ENCODE assay signal across 12 cellular contexts in genomic region chr12:6644903-6645302, GRCh38. TPM values are rescaled to one million over a fixed set of nuclear protein-coding genes. Genes with fewer than 3 reads are reported as not detected.
DNase-seq lines count a peak whose midpoint lies in the region; ATAC-seq and TF ChIP-seq lines count a peak whose summit lies in the region.
"Had no signal": no experiment of that assay in that cellular context is flagged by ENCODE, and none has a peak within 500 bp of the region (broad histone marks: within the 10 kb centered on the region; RNA-seq: fewer than 3 reads in every experiment).

No MANE protein-coding gene starts in this region.

- H3K27ac ChIP-seq in RWPE2 (ENCODE audit: poor library complexity, severe bottlenecking) (no peak overlapping the region), right cardiac atrium (ENCODE audit: low read length) (no peak overlapping the region), spleen (peak overlapping the region; percentile 27 to 83 (median 66))
- H3K27ac ChIP-seq: A549 had no signal

- no peaks in the 10 kb centered on the region for H3K27me3 ChIP-seq in RWPE2 (ENCODE audit: insufficient read depth, poor library complexity, severe bottlenecking)
- no peaks in the 10 kb centered on the region for H3K27me3 ChIP-seq in right cardiac atrium (ENCODE audit: control insufficient read depth, insufficient read depth)
- no peaks in the 10 kb centered on the region for H3K27me3 ChIP-seq in spleen (replicated peaks in 1 of 7)

- H3K4me1 ChIP-seq in RWPE2 (ENCODE audit: insufficient read depth, poor library complexity, severe bottlenecking) (no peaks in the 10 kb centered on the region), right cardiac atrium (ENCODE audit: control insufficient read depth, insufficient read depth, low read length) (no peaks in the 10 kb centered on the region), spleen (peaks cover 17 to 61% (median 38%) of the 10 kb centered on the region in 6 donors)
- H3K4me1 ChIP-seq: A549 had no signal

- H3K4me3 ChIP-seq in RWPE2 (ENCODE audit: severe bottlenecking) (no peak overlapping the region), right cardiac atrium (ENCODE audit: low read length) (no peak overlapping the region), spleen (peak overlapping the region in 1 of 8 donors; percentile 44)
- H3K4me3 ChIP-seq: A549 had no signal

- H3K9me3 ChIP-seq in RWPE2 (ENCODE audit: severe bottlenecking) = no peaks in the 10 kb centered on the region
- H3K9me3 ChIP-seq in right cardiac atrium (ENCODE audit: control insufficient read depth, low read length) = no peaks in the 10 kb centered on the region
- H3K9me3 ChIP-seq in spleen = peaks cover 0 to 16% (median 4%) of the 10 kb centered on the region in 8 donors

- DNase-seq in NCI-H1436 (lab: John Stamatoyannopoulos, UW) = peak; percentile 7
- no peak for DNase-seq in NCI-H1436 treated with DMSO at 0.1 percent for 48 hours (lab: John Stamatoyannopoulos, UW)
- DNase-seq in RWPE2 (ENCODE audit: low spot score) = no peak
- peak; percentile 38 to 75 (median 67) for DNase-seq in right cardiac atrium
- DNase-seq in spleen = no peak
- no peak for DNase-seq in activated T-cell treated with anti-CD3 and anti-CD28 coated beads, Interleukin-2, amount 50 U/mL, for 48 hours
- no peak for DNase-seq in NCI-H2227 (lab: John Stamatoyannopoulos, UW; ENCODE audit: unreplicated experiment)
- no peak for DNase-seq in SIG-M5 (lab: John Stamatoyannopoulos, UW)
- DNase-seq: dermis blood vessel endothelial cell, NCI-H2107, T-helper 9 cell had no signal

- H3K36me3 ChIP-seq in RWPE2 (ENCODE audit: low read depth) (no peaks in the 10 kb centered on the region), spleen (peaks cover 0 to 27% (median 19%) of the 10 kb centered on the region in 6 donors)

- ATAC-seq in RWPE2 (ENCODE audit: low read depth) (no peak), right cardiac atrium (no peak)
- ATAC-seq: A549 had no signal

- intact Hi-C loops in right cardiac atrium (cut with DNase I) (no loop called here), spleen (cut with DNase I; ENCODE audit: low total_unique reads) (no loop called here)

- WGBS in right cardiac atrium = 29% methylated on average over 5 of the region's 5 CpGs
- 58 to 68% (median 65%) methylated on average over 5 of the region's 5 CpGs for WGBS in spleen, 5 donors

- TF ChIP-seq POLR2A in spleen (IDR thresholded peaks at IDR 0.05) = no peak

- TF ChIP-seq CTCF in RWPE2 (IDR thresholded peaks at IDR 0.05; ENCODE audit: poor library complexity, severe bottlenecking) (peak; percentile 28), spleen (IDR thresholded peaks at IDR 0.05 in 8 of 11, conservative IDR thresholded peaks at IDR 0.05 in 3 of 11) (peak in 2 of 11 experiments; percentile 9 to 31)

RNA-seq across cellular contexts. Expression of gene ACRBP, which starts 2.3 kb away (rescaled TPM):
- total RNA-seq in right cardiac atrium (1 to 10 TPM; 1.0 to 2.1 (median 1.1) TPM), spleen (10 to 100 TPM; 13.2 to 41.7 (median 18.1) TPM)
- polyA plus RNA-seq in right cardiac atrium (0.50 TPM), spleen (1 to 10 TPM; 7.2 to 8.8 (median 7.3) TPM)

RNA-seq across cellular contexts. Expression of gene LPAR5, which starts 9.1 kb away (rescaled TPM):
- total RNA-seq in right cardiac atrium (1 to 10 TPM; 1.1 to 2.6 (median 2.0) TPM), spleen (10 to 100 TPM; 12.9 to 26.6 (median 16.9) TPM)
- polyA plus RNA-seq in right cardiac atrium (0.86 TPM), spleen (10 to 100 TPM; 10.9 to 16.0 (median 14.9) TPM)
- total RNA-seq: dermis blood vessel endothelial cell had no signal

RNA-seq across cellular contexts. Expression of gene ING4, which starts 18.0 kb away (rescaled TPM):
- total RNA-seq in right cardiac atrium = 10 to 100 TPM; 18.3 to 31.2 (median 30.2) TPM
- polyA plus RNA-seq in right cardiac atrium = 27.0 TPM
- 10 to 100 TPM; 34.5 to 68.8 (median 49.9) TPM for total RNA-seq in spleen
- polyA plus RNA-seq in spleen = 10 to 100 TPM; 33.0 to 56.7 (median 50.3) TPM

RNA-seq across cellular contexts. Expression of gene CHD4, which starts 37.7 kb away (rescaled TPM):
- total RNA-seq in right cardiac atrium (100 to 1,000 TPM; 138 to 165 (median 153) TPM), spleen (100 to 1,000 TPM; 202 to 272 (median 240) TPM)
- polyA plus RNA-seq in right cardiac atrium (142 TPM), spleen (100 to 1,000 TPM; 136 to 169 (median 154) TPM)

RNA-seq across cellular contexts. Expression of gene ZNF384, which starts 44.3 kb away (rescaled TPM):
- 10 to 100 TPM; 32.9 to 35.0 (median 33.8) TPM for total RNA-seq in right cardiac atrium
- 23.5 TPM for polyA plus RNA-seq in right cardiac atrium
- total RNA-seq in spleen = 10 to 100 TPM; 48.8 to 79.8 (median 59.0) TPM
- polyA plus RNA-seq in spleen = 10 to 100 TPM; 18.9 to 35.9 (median 28.7) TPM

Comparison
In these comparisons a context has a peak if more than half of its experiments do, and no peak if none do; other contexts are left out.
1. DNase-seq: peak in NCI-H1436 (single experiment) and right cardiac atrium (3 of 3); none in NCI-H1436 treated with DMSO at 0.1 percent for 48 hours (single experiment), RWPE2 (single experiment), spleen (single experiment), activated T-cell treated with anti-CD3 and anti-CD28 coated beads, Interleukin-2, amount 50 U/mL, for 48 hours (0 of 2), NCI-H2227 (single experiment) and SIG-M5 (single experiment).
2. H3K27ac ChIP-seq: peak in spleen (8 of 8); none in RWPE2 (single experiment) and right cardiac atrium (single experiment).
3. RNA of gene ACRBP, which starts 2.3 kb away (total RNA-seq): 13.2 to 41.7 TPM in spleen; 1.0 to 2.1 TPM in right cardiac atrium; every median in the first group is over 4 times any median in the second.